Comparison of ENCODE assay signal across 8 cellular contexts in the genomic region with DNA sequence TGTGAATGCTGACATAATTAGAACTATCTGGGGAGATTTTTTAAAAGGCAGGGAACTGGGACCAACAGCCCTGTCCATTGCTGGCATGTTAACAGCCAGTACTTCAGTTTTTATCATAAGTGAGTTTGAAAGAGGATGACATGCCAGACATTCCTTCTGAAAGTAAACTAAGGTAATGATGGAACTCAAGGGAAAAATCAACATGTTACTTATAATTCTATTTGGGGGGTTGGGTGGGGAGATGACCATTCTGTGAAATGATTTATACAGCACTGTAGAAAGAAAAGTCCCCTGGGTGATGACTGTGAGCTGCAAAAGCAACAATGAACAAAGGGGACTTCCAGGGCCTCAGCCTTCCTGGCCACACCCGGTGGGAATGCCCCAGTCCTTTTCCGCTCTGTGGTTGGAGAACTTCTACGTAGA. TPM values are rescaled to one million over a fixed set of nuclear protein-coding genes. Genes with fewer than 3 reads are reported as not detected.
DNase-seq lines count a peak whose midpoint lies in the region; ATAC-seq and TF ChIP-seq lines count a peak whose summit lies in the region.

No MANE protein-coding gene starts in this region.

- H3K4me2 ChIP-seq in SK-N-SH, result peak overlapping the region; percentile 31

- peak; percentile 73 for ATAC-seq in Right ventricle myocardium superior (ENCODE audit: poor library complexity)
- peak; percentile 66 for ATAC-seq in stimulated activated naive CD8-positive, alpha-beta T cell treated with anti-CD3 and anti-CD28 coated beads, Interleukin-15, Interleukin-2, amounts not matched to agents 100 U/mL and 50 U/mL, for 24 hours

- POLR2A ChIA-PET in SK-N-SH (lab: Yijun Ruan, JAX), result no interaction called here

- peak overlapping the region; percentile 3; the same call in 1 of the 2 replicates for H3K9ac ChIP-seq in SK-N-SH

- intact Hi-C loops in Right ventricle myocardium superior (cut with DNase I), result no loop called here

- no peak for TF ChIP-seq CTCF in SK-N-SH (IDR thresholded peaks at IDR 0.05)

- H3K9me2 ChIP-seq in SK-N-SH, result no peaks in the 10 kb centered on the region

- no peaks in the 10 kb centered on the region for H3K36me3 ChIP-seq in SK-N-SH (replicated peaks in 1 of 2; ENCODE audit: control insufficient read depth in 1 of 2, insufficient read depth in 2 of 2, low read length in 1 of 2)

- DNase-seq in GM03348 (ENCODE audit: low spot score), result peak; percentile 74
- peak; percentile 29 for DNase-seq in HCEC 1CT
- peak; percentile 20 for DNase-seq in SK-N-SH
- DNase-seq in Right ventricle myocardium superior, result peak; percentile 64
- peak; percentile 15 for DNase-seq in stimulated activated naive CD8-positive, alpha-beta T cell treated with anti-CD3 and anti-CD28 coated beads, Interleukin-15, Interleukin-2, amounts not matched to agents 100 U/mL and 50 U/mL, for 24 hours
- DNase-seq in stimulated activated CD4-positive, alpha-beta T cell treated with anti-CD3 and anti-CD28 coated beads, Interleukin-12 subunit alpha, Interleukin-12 subunit beta, amount 100 ng/mL, for 4 hours, result no peak
- no peak for DNase-seq in activated T-cell treated with anti-CD3 and anti-CD28 coated beads, Interleukin-2, amount 50 U/mL, for 48 hours
- no peak for DNase-seq in C1 segment of cervical spinal cord (lab: John Stamatoyannopoulos, UW)

- H3K4me3 ChIP-seq in SK-N-SH (ENCODE audit: low read depth in 2 of 2, low read length in 1 of 2), result no peak overlapping the region

- H3K9me3 ChIP-seq in SK-N-SH, result no peaks in the 10 kb centered on the region

- no peak for TF ChIP-seq RAD21 in SK-N-SH (IDR thresholded peaks at IDR 0.05; ENCODE audit: low read length)

- H3F3A ChIP-seq in SK-N-SH (replicated peaks; ENCODE audit: insufficient read depth), result no peaks in the 10 kb centered on the region

- peaks cover 5 to 11% of the 10 kb centered on the region in 2 experiments; a peak in 3 of 4 replicates for H3K4me1 ChIP-seq in SK-N-SH (ENCODE audit: control insufficient read depth in 1 of 2, insufficient read depth in 2 of 2, low read depth in 1 of 2, low read length in 1 of 2)

- no peaks in the 10 kb centered on the region for H4K20me1 ChIP-seq in SK-N-SH (ENCODE audit: insufficient read depth)

- whole genome bisulfite sequencing in SK-N-SH (ENCODE audit: low lambda C conversion rate), result 47% methylated on average over 3 of the region's 3 CpGs

- CTCF ChIA-PET in SK-N-SH (lab: Yijun Ruan, JAX), result interaction anchor here (1.2 kb wide), 1 partner anchor 13 kb away, joined by 4 read pairs; no protein-coding TSS in a partner anchor

- peak overlapping the region; percentile 75 for H2AFZ ChIP-seq in SK-N-SH (ENCODE audit: low read depth)

- H3K79me2 ChIP-seq in SK-N-SH (ENCODE audit: insufficient read depth), result no peaks in the 10 kb centered on the region

- peak overlapping the region; percentile 73 to 79 for H3K27ac ChIP-seq in SK-N-SH (ENCODE audit: low read depth in 2 of 2, low read length in 1 of 2)

- no peaks in the 10 kb centered on the region for H3K27me3 ChIP-seq in SK-N-SH (ENCODE audit: insufficient read depth)

- no peak for TF ChIP-seq EP300 in SK-N-SH (IDR thresholded peaks at IDR 0.05; ENCODE audit: borderline replicate concordance in 1 of 2, low read depth in 1 of 2, low read length in 1 of 2)

TF ChIP-seq in SK-N-SH, 30 proteins besides CTCF, POLR2A, EP300 and RAD21:
- TF ChIP-seq POLR2AphosphoS5 (IDR thresholded peaks at IDR 0.05; ENCODE audit: low read depth, low read length), result no peak
- no peak for TF ChIP-seq RFX5 (IDR thresholded peaks at IDR 0.05; ENCODE audit: low read length)
- TF ChIP-seq FOSL2 (IDR thresholded peaks at IDR 0.05; ENCODE audit: borderline replicate concordance, low read depth), result no peak
- TF ChIP-seq, protein P1, sequence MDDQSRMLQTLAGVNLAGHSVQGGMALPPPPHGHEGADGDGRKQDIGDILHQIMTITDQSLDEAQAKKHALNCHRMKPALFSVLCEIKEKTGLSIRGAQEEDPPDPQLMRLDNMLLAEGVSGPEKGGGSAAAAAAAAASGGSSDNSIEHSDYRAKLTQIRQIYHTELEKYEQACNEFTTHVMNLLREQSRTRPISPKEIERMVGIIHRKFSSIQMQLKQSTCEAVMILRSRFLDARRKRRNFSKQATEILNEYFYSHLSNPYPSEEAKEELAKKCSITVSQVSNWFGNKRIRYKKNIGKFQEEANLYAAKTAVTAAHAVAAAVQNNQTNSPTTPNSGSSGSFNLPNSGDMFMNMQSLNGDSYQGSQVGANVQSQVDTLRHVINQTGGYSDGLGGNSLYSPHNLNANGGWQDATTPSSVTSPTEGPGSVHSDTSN (IDR thresholded peaks at IDR 0.05), result peak; percentile 4; the same call in 1 of the 2 replicates
- no peak for TF ChIP-seq FOXJ3 (CRISPR knock-in tag; IDR thresholded peaks at IDR 0.05)
- TF ChIP-seq TEAD4 (IDR thresholded peaks at IDR 0.05; ENCODE audit: borderline replicate concordance, insufficient read depth), result no peak

RNA-seq across cellular contexts. Expression of a gene that starts 5.4 kb away (rescaled TPM):
- 0.15 and 0.16 TPM in 2 replicates for polyA plus RNA-seq in SK-N-SH (2012; rRNA removed)
- polyA plus RNA-seq in SK-N-SH (2012; cell fraction: cytosol; rRNA removed), result 0.04 and 0.07 TPM in 2 replicates
- polyA plus RNA-seq in SK-N-SH (2012; cell fraction: nucleus; rRNA removed), result 0.23 and 0.48 TPM in 2 replicates
- total RNA-seq in Right ventricle myocardium superior, result 4.0 TPM

Comparison
In these comparisons a context has a peak if more than half of its experiments do, and no peak if none do; other contexts are left out.
1. DNase-seq: peak in GM03348 (single experiment), HCEC 1CT (single experiment), SK-N-SH (single experiment), Right ventricle myocardium superior (single experiment) and stimulated activated naive CD8-positive, alpha-beta T cell treated with anti-CD3 and anti-CD28 coated beads, Interleukin-15, Interleukin-2, amounts not matched to agents 100 U/mL and 50 U/mL, for 24 hours (single experiment); none in stimulated activated CD4-positive, alpha-beta T cell treated with anti-CD3 and anti-CD28 coated beads, Interleukin-12 subunit alpha, Interleukin-12 subunit beta, amount 100 ng/mL, for 4 hours (single experiment), activated T-cell treated with anti-CD3 and anti-CD28 coated beads, Interleukin-2, amount 50 U/mL, for 48 hours (0 of 2) and C1 segment of cervical spinal cord (0 of 14).